8 cellular contexts compared by ENCODE assay signal in the genomic region with DNA sequence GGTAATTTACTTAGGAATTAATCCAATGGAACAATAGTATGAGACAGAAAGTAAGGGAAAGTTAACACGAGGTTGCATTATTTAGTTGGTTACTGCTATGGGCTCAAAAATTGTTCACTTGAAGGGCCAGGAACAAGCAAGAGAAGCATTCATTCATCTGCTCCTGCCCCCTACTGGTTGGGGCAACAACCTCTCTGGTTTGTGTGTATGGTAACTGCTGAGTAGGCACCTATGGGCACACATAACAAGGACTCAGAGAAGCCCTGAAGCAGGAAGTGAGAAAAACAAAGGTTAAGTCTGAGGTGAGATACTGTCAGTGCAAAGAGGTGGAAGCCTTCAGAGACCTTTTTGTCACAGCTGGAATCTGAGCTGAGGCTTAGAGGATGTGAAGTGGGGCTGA. TPM values are rescaled to one million over a fixed set of nuclear protein-coding genes. Genes with fewer than 3 reads are reported as not detected.
DNase-seq lines count a peak whose midpoint lies in the region; ATAC-seq, FAIRE-seq and TF ChIP-seq lines count a peak whose summit lies in the region.

No MANE protein-coding gene starts in this region.

- peaks cover 18% of the 10 kb centered on the region for H3K4me1 Mint-ChIP-seq in activated T-cell treated with anti-CD3 and anti-CD28 coated beads, Interleukin-2, amount 50 U/mL, for 72 hours (ENCODE audit: low read depth)
- H3K4me1 Mint-ChIP-seq in memory B cell = peaks cover 20% of the 10 kb centered on the region

- POLR2A ChIA-PET in AG04449 (lab: Yijun Ruan, JAX) = no interaction called here

- CTCF ChIA-PET in AG04449 (lab: Yijun Ruan, JAX) = interaction anchor here (0.7 to 1.9 kb wide), 4 partner anchors 26 to 256 kb away, joined by 3 to 12 read pairs (median 6); no protein-coding TSS in a partner anchor

- ATAC-seq in HG03175 (IDR thresholded peaks at IDR 0.05; ENCODE audit: unreplicated experiment) (peak; percentile 64), memory B cell (ENCODE audit: low read depth) (peak; percentile 21), HG02981 (IDR thresholded peaks at IDR 0.05; ENCODE audit: unreplicated experiment) (no peak)
- peak; percentile 88 to 93 for ATAC-seq in activated T-cell treated with anti-CD3 and anti-CD28 coated beads, Interleukin-2, amount 50 U/mL, for 72 hours (replicated peaks in 1 of 2)

- H3K27me3 Mint-ChIP-seq in activated T-cell treated with anti-CD3 and anti-CD28 coated beads, Interleukin-2, amount 50 U/mL, for 72 hours (ENCODE audit: low read depth) = peaks cover 17% of the 10 kb centered on the region
- peaks cover 2% of the 10 kb centered on the region for H3K27me3 Mint-ChIP-seq in memory B cell

- peak; percentile 5 for TF ChIP-seq CTCF in AG04449 (IDR thresholded peaks at IDR 0.05; ENCODE audit: insufficient read depth, low read length, missing control alignments)

- no peak overlapping the region for H3K27ac Mint-ChIP-seq in activated T-cell treated with anti-CD3 and anti-CD28 coated beads, Interleukin-2, amount 50 U/mL, for 72 hours
- H3K27ac Mint-ChIP-seq in memory B cell = no peak overlapping the region

- peak; percentile 76 for FAIRE-seq in GM12891 (lab: Jason Lieb, UNC)

- TF ChIP-seq POLR2A in GM12891 (IDR thresholded peaks at IDR 0.05; ENCODE audit: low read depth, low read length) = no peak

- no peak overlapping the region for H3K4me3 ChIP-seq in AG04449 (ENCODE audit: low read depth, low read length)

- no peaks in the 10 kb centered on the region for H3K9me3 Mint-ChIP-seq in activated T-cell treated with anti-CD3 and anti-CD28 coated beads, Interleukin-2, amount 50 U/mL, for 72 hours
- H3K9me3 Mint-ChIP-seq in memory B cell = no peaks in the 10 kb centered on the region

- H3K36me3 Mint-ChIP-seq in activated T-cell treated with anti-CD3 and anti-CD28 coated beads, Interleukin-2, amount 50 U/mL, for 72 hours (ENCODE audit: insufficient read depth in 2 of 2) = no peaks in the 10 kb centered on the region
- H3K36me3 Mint-ChIP-seq in memory B cell = peaks cover 2% of the 10 kb centered on the region

- H3K4me3 Mint-ChIP-seq in activated T-cell treated with anti-CD3 and anti-CD28 coated beads, Interleukin-2, amount 50 U/mL, for 72 hours = no peak overlapping the region
- H3K4me3 Mint-ChIP-seq in memory B cell = no peak overlapping the region

- DNase-seq in AG04449 (ENCODE audit: low read depth, low spot score) (no peak), GM12891 (ENCODE audit: insufficient read length, low spot score) (no peak), memory B cell (ENCODE audit: low spot score in 2 of 2) (no peak), SHP77 (lab: John Stamatoyannopoulos, UW) (no peak), NCI-H2171 treated with DMSO at 0.1 percent for 48 hours (lab: John Stamatoyannopoulos, UW) (no peak)
- DNase-seq in activated T-cell treated with anti-CD3 and anti-CD28 coated beads, Interleukin-2, amount 50 U/mL, for 72 hours = peak; percentile 58 to 68

TF ChIP-seq in GM12891, 5 proteins besides CTCF, POLR2A, EP300 and RAD21:
- TF ChIP-seq TAF1 (IDR thresholded peaks at IDR 0.05; ENCODE audit: low read depth, low read length) (no peak), POLR2AphosphoS5 (IDR thresholded peaks at IDR 0.05; ENCODE audit: low read depth, low read length) (no peak), SPI1 (IDR thresholded peaks at IDR 0.05; ENCODE audit: low read depth, low read length) (peak; percentile 79)

RNA-seq across cellular contexts. Expression of gene RANBP6, which starts 34.4 kb away (rescaled TPM):
- 14.8 TPM for polyA plus RNA-seq in GM12891 (2012; ENCODE audit: low read depth, missing spikeins)
- total RNA-seq in activated T-cell treated with anti-CD3 and anti-CD28 coated beads, Interleukin-2, amount 50 U/mL, for 72 hours = 10 to 100 TPM; 25.1 to 26.8 TPM

Comparison
In these comparisons a context has a peak if more than half of its experiments do, and no peak if none do; other contexts are left out.
1. DNase-seq: peak in activated T-cell treated with anti-CD3 and anti-CD28 coated beads, Interleukin-2, amount 50 U/mL, for 72 hours (2 of 2); none in AG04449 (single experiment), GM12891 (single experiment), memory B cell (0 of 2), SHP77 (0 of 2) and NCI-H2171 treated with DMSO at 0.1 percent for 48 hours (single experiment).